26 cellular contexts compared by ENCODE assay signal in the genomic region with DNA sequence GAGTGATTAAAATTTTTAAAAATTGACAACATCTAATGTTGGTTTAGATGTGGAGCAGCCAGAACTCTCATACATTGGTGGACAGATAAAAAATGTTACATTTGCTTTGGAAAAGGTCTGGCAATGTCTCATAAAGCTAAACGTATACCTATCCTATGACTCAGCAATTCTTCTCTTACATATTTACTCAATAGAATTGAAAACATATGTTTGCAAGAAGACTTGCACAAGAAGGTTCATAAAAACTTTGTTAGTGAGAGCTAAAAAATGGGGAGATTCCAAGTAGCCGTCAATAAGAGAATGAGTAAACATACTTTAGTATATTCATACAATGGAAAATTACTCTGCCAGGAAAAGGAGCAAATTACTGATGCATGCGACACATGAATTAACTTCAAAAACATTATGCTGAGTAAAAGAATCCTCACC. TPM values are rescaled to one million over a fixed set of nuclear protein-coding genes. Genes with fewer than 3 reads are reported as not detected.
DNase-seq lines count a peak whose midpoint lies in the region; ATAC-seq and TF ChIP-seq lines count a peak whose summit lies in the region.
"Had no signal": no experiment of that assay in that cellular context is flagged by ENCODE, and none has a peak within 500 bp of the region (broad histone marks: within the 10 kb centered on the region; RNA-seq: fewer than 3 reads in every experiment).

No MANE protein-coding gene starts in this region.

- H3K4me1 ChIP-seq in IMR-90 (ENCODE audit: control insufficient read depth, insufficient read depth, low read length), result peaks cover 17% of the 10 kb centered on the region
- H3K4me1 ChIP-seq: uterus had no signal

- no peak overlapping the region for H2AK9ac ChIP-seq in IMR-90 (replicated peaks; ENCODE audit: low read depth, low read length, poor library complexity)

- peak overlapping the region; percentile 68; the same call in 1 of the 2 replicates for H4K91ac ChIP-seq in IMR-90 (ENCODE audit: insufficient read depth, low read depth, low read length)

- peak overlapping the region; percentile 94; the same call in 1 of the 2 replicates for H3K18ac ChIP-seq in IMR-90 (ENCODE audit: low read depth, low read length)

- H2AK5ac ChIP-seq in IMR-90 (ENCODE audit: low read depth, low read length), result 0 out of 2 replicates have a peak overlapping the region, but pooled peaks have one; percentile 95

- no peak overlapping the region for H3K4me3 ChIP-seq in IMR-90 (ENCODE audit: insufficient read depth, low read depth, low read length)
- no peak overlapping the region for H3K4me3 ChIP-seq in epithelial cell of esophagus (ENCODE audit: low read length)
- H3K4me3 ChIP-seq: cardiac muscle cell, dorsolateral prefrontal cortex, heart right ventricle, lung, ovary, sigmoid colon, uterus had no signal

- ATAC-seq in IMR-90 (ENCODE audit: low read depth) (peak; percentile 18; the same call in 1 of the 2 replicates), Right ventricle myocardium inferior (no peak)
- ATAC-seq: activated CD8-positive, alpha-beta T cell treated with anti-CD3 and anti-CD28 coated beads for 36 hours; heart right ventricle had no signal

- TF ChIP-seq CTCF in IMR-90 (conservative IDR thresholded peaks at IDR 0.05; ENCODE audit: low read depth, low read length), result no peak
- TF ChIP-seq CTCF in epithelial cell of esophagus (IDR thresholded peaks at IDR 0.05; ENCODE audit: insufficient read depth, low read depth, low read length, missing control alignments), result no peak

- H4K8ac ChIP-seq in IMR-90 (ENCODE audit: low read depth in 2 of 2, low read length in 2 of 2), result peak overlapping the region in 1 of 2 experiments; percentile 68; a peak in 1 of 4 replicates

- H4K20me1 ChIP-seq in IMR-90 (ENCODE audit: insufficient read depth, low read length), result no peaks in the 10 kb centered on the region

- no peak overlapping the region for H3K14ac ChIP-seq in IMR-90 (replicated peaks; ENCODE audit: low read depth, low read length)

- no peak overlapping the region for H2AFZ ChIP-seq in IMR-90 (replicated peaks; ENCODE audit: low read length, poor library complexity)

- POLR2A ChIA-PET in IMR-90 (lab: Charles Lee; ENCODE audit: unreplicated experiment), result no interaction called here

- peak overlapping the region; percentile 39; the same call in 1 of the 3 replicates for H2BK15ac ChIP-seq in IMR-90 (ENCODE audit: low read depth, low read length)

- no peaks in the 10 kb centered on the region for H3K27me3 ChIP-seq in IMR-90 (ENCODE audit: control insufficient read depth, insufficient read depth, low read length)
- H3K27me3 ChIP-seq: cardiac muscle cell, dorsolateral prefrontal cortex, heart right ventricle, ovary, sigmoid colon, uterus had no signal

- H3K9ac ChIP-seq in IMR-90 (ENCODE audit: low read depth, low read length), result no peak overlapping the region

- peak overlapping the region; percentile 84; the same call in 1 of the 2 replicates for H2BK20ac ChIP-seq in IMR-90 (ENCODE audit: low read depth, low read length)

- peak overlapping the region; percentile 89; the same call in 1 of the 2 replicates for H4K5ac ChIP-seq in IMR-90 (ENCODE audit: low read depth, low read length)

- dilution Hi-C loops in IMR-90 (cut with HindIII; ENCODE audit: low sequenced_read_pairs, unreplicated experiment), result no loop called here

- H2BK120ac ChIP-seq in IMR-90 (ENCODE audit: low read depth, low read length), result peak overlapping the region; percentile 82

- BruUV-seq in IMR-90 (replicated peaks; lab: Mats Ljungman, UMichigan), result no TSS peak

- DNase-seq in EL (peak; percentile 93), IMR-90 (peak; percentile 94), epithelial cell of esophagus (ENCODE audit: low read depth) (peak; percentile 37), stromal cell of bone marrow (ENCODE audit: low read depth) (peak; percentile 32), GF-D8 (lab: John Stamatoyannopoulos, UW) (no peak), Right ventricle myocardium inferior (ENCODE audit: missing footprints) (no peak), NCI-H1092 treated with DMSO at 0.1 percent for 48 hours (lab: John Stamatoyannopoulos, UW) (no peak)
- DNase-seq: activated CD4-positive, CD25-positive, alpha-beta regulatory T cell; activated CD8-positive, alpha-beta T cell treated with anti-CD3 and anti-CD28 coated beads for 36 hours; activated T-cell treated with anti-CD3 and anti-CD28 coated beads, Interleukin-2, amount 50 U/mL, for 24 hours; CD4-positive, alpha-beta T cell; DMS79; dorsolateral prefrontal cortex; erythroblast; heart right ventricle; KG1; naive B cell; NCI-H1105 treated with DMSO at 0.1 percent for 48 hours; NCI-H524 treated with DMSO at 0.1 percent for 48 hours; ovary; sigmoid colon; stimulated activated CD4-positive, alpha-beta T cell treated with anti-CD3 and anti-CD28 coated beads, Interleukin-2, amount 100 ng/mL, for 24 hours; uterus had no signal

- no CpG with 5 or more reads among the region's 3 CpGs for WGBS in IMR-90 (ENCODE audit: extremely low coverage in 2 of 2, insufficient read length in 1 of 2), 2 experiments

- H3K79me1 ChIP-seq in IMR-90 (ENCODE audit: low read depth in 1 of 2, low read length in 2 of 2), result no peaks in the 10 kb centered on the region

- H3K9me1 ChIP-seq in IMR-90 (ENCODE audit: insufficient read depth, low read length), result peaks cover 3% of the 10 kb centered on the region; the same call in 1 of the 2 replicates

- H3K27ac ChIP-seq in IMR-90 (ENCODE audit: insufficient read depth, low read length), result 0 out of 2 replicates have a peak overlapping the region, but pooled peaks have one; percentile 57
- H3K27ac ChIP-seq: cardiac muscle cell, dorsolateral prefrontal cortex, heart right ventricle, HL-60, ovary had no signal

- peak overlapping the region; percentile 85; the same call in 1 of the 2 replicates for H3K4ac ChIP-seq in IMR-90 (ENCODE audit: low read depth, low read length)

- H3K9me3 ChIP-seq in IMR-90 (ENCODE audit: control insufficient read depth, insufficient read depth, low read length), result peaks cover 6% of the 10 kb centered on the region
- H3K9me3 ChIP-seq: heart right ventricle, ovary, sigmoid colon, uterus had no signal

- in situ Hi-C loops in IMR-90 (cut with MboI; ENCODE audit: low sequenced_read_pairs), result no loop called here

- TF ChIP-seq RAD21 in IMR-90 (IDR thresholded peaks at IDR 0.05; ENCODE audit: low read length), result no peak

- no peak for TF ChIP-seq POLR2A in IMR-90 (IDR thresholded peaks at IDR 0.05; ENCODE audit: low read depth, low read length)

- CTCF ChIA-PET in IMR-90 (lab: Yijun Ruan, JAX), result no interaction called here

- peaks cover 14% of the 10 kb centered on the region for H3K36me3 ChIP-seq in IMR-90 (ENCODE audit: control insufficient read depth, insufficient read depth, low read length)
- H3K36me3 ChIP-seq: ovary, uterus had no signal

- peak overlapping the region; percentile 98 for H2BK5ac ChIP-seq in IMR-90 (ENCODE audit: low read depth, low read length, poor library complexity, severe bottlenecking)

- H3K56ac ChIP-seq in IMR-90 (ENCODE audit: extremely low read depth, insufficient read depth, low read length), result no peak overlapping the region

- no peak overlapping the region for H3K4me2 ChIP-seq in IMR-90 (ENCODE audit: low read depth, low read length)

- H3K23ac ChIP-seq in IMR-90 (ENCODE audit: low read depth, low read length), result no peak overlapping the region

- intact Hi-C loops in IMR-90 (cut with micrococcal nuclease) (no loop called here), Right ventricle myocardium inferior (cut with DNase I) (no loop called here)

TF ChIP-seq in IMR-90, 13 proteins besides CTCF, POLR2A, EP300 and RAD21:
- TF ChIP-seq MAFK (IDR thresholded peaks at IDR 0.05; ENCODE audit: low read depth, low read length) (peak; percentile 94), SMC3 (IDR thresholded peaks at IDR 0.05; ENCODE audit: low read depth, low read length) (no peak), ELK1 (IDR thresholded peaks at IDR 0.05; ENCODE audit: borderline replicate concordance, low read depth, low read length) (no peak), FOS (IDR thresholded peaks at IDR 0.05; ENCODE audit: low read depth, low read length) (peak; percentile 48; the same call in 1 of the 2 replicates), NFE2L2 (IDR thresholded peaks at IDR 0.05; ENCODE audit: low read depth, low read length) (peak; percentile 99), RFX5 (IDR thresholded peaks at IDR 0.05; ENCODE audit: low read depth, low read length) (no peak), CEBPB (IDR thresholded peaks at IDR 0.05; ENCODE audit: low read depth, low read length) (peak; percentile 88), RCOR1 (IDR thresholded peaks at IDR 0.05; ENCODE audit: insufficient replicate concordance, low read length) (peak; percentile 56)
TF ChIP-seq in IMR-90: peak in this region for 5.

RNA-seq across cellular contexts. Expression of gene MASP1, which starts 30.0 kb away (rescaled TPM):
- total RNA-seq in IMR-90 (2012; rRNA removed), result 13.1 TPM in 2 replicates
- 14.7 and 16.2 TPM in 2 replicates for polyA plus RNA-seq in IMR-90 (2012; rRNA removed)
- polyA plus RNA-seq in IMR-90 (2012; cell fraction: cytosol; rRNA removed), result 23.1 and 36.2 TPM in 2 replicates
- polyA plus RNA-seq in IMR-90 (2012; cell fraction: nucleus; rRNA removed; ENCODE audit: low replicate concordance), result 15.5 and 19.8 TPM in 2 replicates
- 129 TPM for total RNA-seq in Right ventricle myocardium inferior
- total RNA-seq: activated CD8-positive, alpha-beta T cell treated with anti-CD3 and anti-CD28 coated beads for 36 hours; CD4-positive, alpha-beta T cell had no signal

Comparison
In these comparisons a context has a peak if more than half of its experiments do, and no peak if none do; other contexts are left out.
1. DNase-seq: peak in EL (single experiment), IMR-90 (single experiment), epithelial cell of esophagus (single experiment) and stromal cell of bone marrow (single experiment); none in GF-D8 (single experiment), Right ventricle myocardium inferior (single experiment) and NCI-H1092 treated with DMSO at 0.1 percent for 48 hours (single experiment).